Comparison of ENCODE assay signal across 34 cellular contexts in the genomic region with DNA sequence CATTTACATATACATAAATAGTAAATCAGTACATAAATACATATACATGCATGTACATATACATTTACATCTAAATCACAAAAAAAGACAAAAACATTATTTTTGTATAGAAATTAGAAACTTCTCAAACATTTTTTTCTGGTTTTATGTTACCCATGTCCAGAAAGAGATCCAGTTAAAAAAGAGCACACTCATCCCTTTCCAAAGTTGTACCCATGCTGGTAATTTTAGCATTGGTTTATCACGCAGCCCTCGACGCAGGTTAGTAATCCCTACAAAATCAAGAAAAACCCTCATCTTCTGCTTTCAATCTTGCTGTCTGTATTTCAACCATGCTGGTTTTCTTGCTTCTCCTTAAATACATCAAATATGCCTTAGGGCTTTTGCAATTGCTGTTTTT. TPM values are rescaled to one million over a fixed set of nuclear protein-coding genes. Genes with fewer than 3 reads are reported as not detected.
"Had no signal": no experiment of that assay in that cellular context is flagged by ENCODE, and none has a peak within 500 bp of the region (broad histone marks: within the 10 kb centered on the region; RNA-seq: fewer than 3 reads in every experiment).

No MANE protein-coding gene starts in this region.

- H3K27ac ChIP-seq: adrenal gland, body of pancreas, brain microvascular endothelial cell, breast epithelium, VCaP had no signal

- DNase-seq: activated B cell treated with CpG ODN at 0.5 μM for 24 hours; activated CD4-positive, alpha-beta memory T cell treated with anti-CD3 and anti-CD28 coated beads for 36 hours; activated CD4-positive, alpha-beta T cell treated with anti-CD3 and anti-CD28 coated beads for 4 hours; activated CD4-positive, alpha-beta T cell treated with anti-CD3 and anti-CD28 coated beads, Interleukin-2, amount 10 ng/mL, durations not matched to agents 24 days and 14 days; activated CD4-positive, alpha-beta T cell treated with anti-CD3 and anti-CD28 coated beads, Interleukin-2, amount 50 U/mL, for 1 hour; activated CD4-positive, alpha-beta T cell treated with anti-CD3 and anti-CD28 coated beads, Interleukin-2, amount 50 U/mL, for 4 hours; activated CD4-positive, CD25-positive, alpha-beta regulatory T cell treated with anti-CD3 and anti-CD28 coated beads, Interleukin-2, amount 50 U/mL, for 72 hours; activated CD8-positive, alpha-beta memory T cell treated with anti-CD3 and anti-CD28 coated beads, Interleukin-2, amount 50 U/mL, for 4 hours; activated CD8-positive, alpha-beta T cell treated with anti-CD3 and anti-CD28 coated beads for 36 hours; activated effector memory CD4-positive, alpha-beta T cell treated with anti-CD3 and anti-CD28 coated beads, Interleukin-2, amount 50 U/mL, for 16 hours; activated gamma-delta T cell treated with Interleukin-2 at 50 U/mL for 16 hours; activated naive CD4-positive, alpha-beta T cell; activated naive CD4-positive, alpha-beta T cell treated with anti-CD3 and anti-CD28 coated beads for 36 hours; activated naive CD4-positive, alpha-beta T cell treated with anti-CD3 and anti-CD28 coated beads, Interleukin-2, amount 50 U/mL, for 16 hours; activated naive CD8-positive, alpha-beta T cell treated with anti-CD3 and anti-CD28 coated beads for 36 hours; activated T-cell treated with anti-CD3 and anti-CD28 coated beads for 4 hours; activated T-cell treated with anti-CD3 and anti-CD28 coated beads, Interleukin-2, amount 50 U/mL, for 1 hour; activated T-cell treated with anti-CD3 and anti-CD28 coated beads, Interleukin-2, amount 50 U/mL, for 4 hours; activated T-cell treated with anti-CD3 and anti-CD28 coated beads, Interleukin-2, amount 50 U/mL, for 72 hours; adrenal gland; amniotic stem cell; aorta; brain microvascular endothelial cell; central memory CD4-positive, alpha-beta T cell; T-helper 17 cell; T1000 had no signal

- ATAC-seq: activated CD8-positive, alpha-beta T cell treated with anti-CD3 and anti-CD28 coated beads for 36 hours; activated naive CD4-positive, alpha-beta T cell treated with anti-CD3 and anti-CD28 coated beads, Interleukin-2, amount 50 U/mL, for 72 hours; activated T-cell treated with anti-CD3 and anti-CD28 coated beads, Interleukin-2, amount 50 U/mL, for 4 hours; activated T-cell treated with anti-CD3 and anti-CD28 coated beads, Interleukin-2, amount 50 U/mL, for 72 hours; activated T-helper 17 cell treated with anti-CD3 and anti-CD28 coated beads, Interleukin-2, amount 50 U/mL, for 72 hours; body of pancreas; T-helper 17 cell had no signal

- FAIRE-seq: astrocyte, TTC549 had no signal

- H3K36me3 ChIP-seq: adrenal gland, brain microvascular endothelial cell, breast epithelium had no signal

- H3K9me3 ChIP-seq: adrenal gland, body of pancreas, breast epithelium had no signal

- H3K4me3 ChIP-seq: adrenal gland, body of pancreas, breast epithelium had no signal

- H3K27me3 ChIP-seq: adrenal gland, body of pancreas, brain microvascular endothelial cell, breast epithelium had no signal

- H3K4me1 ChIP-seq: adrenal gland, breast epithelium had no signal

RNA-seq across cellular contexts. Expression of a gene that starts 10.5 kb away (rescaled TPM):
- total RNA-seq: activated B cell treated with CpG ODN at 0.5 μM for 24 hours; activated CD4-positive, alpha-beta memory T cell treated with anti-CD3 and anti-CD28 coated beads for 36 hours; activated CD4-positive, alpha-beta T cell treated with anti-CD3 and anti-CD28 coated beads, Interleukin-2, amount 10 ng/mL, durations not matched to agents 24 days and 14 days; activated CD8-positive, alpha-beta memory T cell treated with anti-CD3 and anti-CD28 coated beads for 36 hours; activated CD8-positive, alpha-beta T cell treated with anti-CD3 and anti-CD28 coated beads for 36 hours; activated naive CD4-positive, alpha-beta T cell treated with anti-CD3 and anti-CD28 coated beads for 36 hours; activated naive CD8-positive, alpha-beta T cell treated with anti-CD3 and anti-CD28 coated beads for 36 hours; activated T-helper 17 cell treated with anti-CD3 and anti-CD28 coated beads, Interleukin-2, amount 50 U/mL, for 72 hours had no signal
